1 cellular context compared by ENCODE assay signal in the genomic region with DNA sequence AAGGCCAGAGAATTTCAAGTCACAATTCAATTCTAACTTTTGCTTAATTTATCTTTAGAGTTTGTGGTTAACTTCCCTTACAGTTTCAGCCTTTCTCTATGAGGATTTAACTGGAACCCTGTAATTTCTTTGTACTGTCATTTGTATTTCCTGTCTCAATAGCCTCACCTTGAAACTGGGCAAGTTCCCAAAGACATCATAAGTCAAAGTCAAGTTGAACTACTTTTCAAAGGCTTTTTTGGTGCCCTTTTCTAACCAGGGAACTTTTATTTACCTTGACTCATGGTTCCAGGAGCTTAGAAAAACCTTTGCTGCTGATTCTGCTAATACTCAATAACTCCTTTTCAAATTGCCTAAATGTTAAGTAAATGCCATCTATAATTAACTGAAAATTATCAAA.
TF ChIP-seq lines count a peak whose summit lies in the region.

No MANE protein-coding gene starts in this region.

TF ChIP-seq in HepG2, 621 proteins besides CTCF, POLR2A, EP300 and RAD21 (continued from another document and continues in another):
- no peak for TF ChIP-seq ZBTB21 (CRISPR knock-in tag; IDR thresholded peaks at IDR 0.05)
- TF ChIP-seq KAT2B (IDR thresholded peaks at IDR 0.05; ENCODE audit: borderline replicate concordance, low read depth, low read length): no peak
- TF ChIP-seq ZNF737 (CRISPR knock-in tag; IDR thresholded peaks at IDR 0.05; ENCODE audit: borderline replicate concordance): no peak
- no peak for TF ChIP-seq SUZ12 (IDR thresholded peaks at IDR 0.05; ENCODE audit: low read depth, low read length)
- TF ChIP-seq MAF1 (CRISPR knock-in tag; IDR thresholded peaks at IDR 0.05; ENCODE audit: borderline replicate concordance): no peak
- no peak for TF ChIP-seq ELF4 (CRISPR knock-in tag; IDR thresholded peaks at IDR 0.05; ENCODE audit: borderline replicate concordance)
- TF ChIP-seq ZNF382 (CRISPR knock-in tag; IDR thresholded peaks at IDR 0.05; ENCODE audit: borderline replicate concordance): no peak
- TF ChIP-seq CC2D1A (CRISPR knock-in tag; IDR thresholded peaks at IDR 0.05): no peak
- no peak for TF ChIP-seq FIP1L1 (IDR thresholded peaks at IDR 0.05; ENCODE audit: borderline replicate concordance, insufficient read depth, low read depth, low read length)
- no peak for TF ChIP-seq ZNF790 (CRISPR knock-in tag; IDR thresholded peaks at IDR 0.05; ENCODE audit: borderline replicate concordance)
- TF ChIP-seq, protein P1, sequence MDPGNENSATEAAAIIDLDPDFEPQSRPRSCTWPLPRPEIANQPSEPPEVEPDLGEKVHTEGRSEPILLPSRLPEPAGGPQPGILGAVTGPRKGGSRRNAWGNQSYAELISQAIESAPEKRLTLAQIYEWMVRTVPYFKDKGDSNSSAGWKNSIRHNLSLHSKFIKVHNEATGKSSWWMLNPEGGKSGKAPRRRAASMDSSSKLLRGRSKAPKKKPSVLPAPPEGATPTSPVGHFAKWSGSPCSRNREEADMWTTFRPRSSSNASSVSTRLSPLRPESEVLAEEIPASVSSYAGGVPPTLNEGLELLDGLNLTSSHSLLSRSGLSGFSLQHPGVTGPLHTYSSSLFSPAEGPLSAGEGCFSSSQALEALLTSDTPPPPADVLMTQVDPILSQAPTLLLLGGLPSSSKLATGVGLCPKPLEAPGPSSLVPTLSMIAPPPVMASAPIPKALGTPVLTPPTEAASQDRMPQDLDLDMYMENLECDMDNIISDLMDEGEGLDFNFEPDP (CRISPR knock-in tag; conservative IDR thresholded peaks at IDR 0.05): no peak
- no peak for TF ChIP-seq SCMH1 (CRISPR knock-in tag; IDR thresholded peaks at IDR 0.05; ENCODE audit: borderline replicate concordance)
- no peak for TF ChIP-seq SOX13 (IDR thresholded peaks at IDR 0.05)
- TF ChIP-seq SOX13 (CRISPR knock-in tag; conservative IDR thresholded peaks at IDR 0.05 in 1 of 2, IDR thresholded peaks at IDR 0.05 in 1 of 2): peak in 1 of 2 experiments; percentile 87; a peak in 2 of 4 replicates
- TF ChIP-seq, protein P2, sequence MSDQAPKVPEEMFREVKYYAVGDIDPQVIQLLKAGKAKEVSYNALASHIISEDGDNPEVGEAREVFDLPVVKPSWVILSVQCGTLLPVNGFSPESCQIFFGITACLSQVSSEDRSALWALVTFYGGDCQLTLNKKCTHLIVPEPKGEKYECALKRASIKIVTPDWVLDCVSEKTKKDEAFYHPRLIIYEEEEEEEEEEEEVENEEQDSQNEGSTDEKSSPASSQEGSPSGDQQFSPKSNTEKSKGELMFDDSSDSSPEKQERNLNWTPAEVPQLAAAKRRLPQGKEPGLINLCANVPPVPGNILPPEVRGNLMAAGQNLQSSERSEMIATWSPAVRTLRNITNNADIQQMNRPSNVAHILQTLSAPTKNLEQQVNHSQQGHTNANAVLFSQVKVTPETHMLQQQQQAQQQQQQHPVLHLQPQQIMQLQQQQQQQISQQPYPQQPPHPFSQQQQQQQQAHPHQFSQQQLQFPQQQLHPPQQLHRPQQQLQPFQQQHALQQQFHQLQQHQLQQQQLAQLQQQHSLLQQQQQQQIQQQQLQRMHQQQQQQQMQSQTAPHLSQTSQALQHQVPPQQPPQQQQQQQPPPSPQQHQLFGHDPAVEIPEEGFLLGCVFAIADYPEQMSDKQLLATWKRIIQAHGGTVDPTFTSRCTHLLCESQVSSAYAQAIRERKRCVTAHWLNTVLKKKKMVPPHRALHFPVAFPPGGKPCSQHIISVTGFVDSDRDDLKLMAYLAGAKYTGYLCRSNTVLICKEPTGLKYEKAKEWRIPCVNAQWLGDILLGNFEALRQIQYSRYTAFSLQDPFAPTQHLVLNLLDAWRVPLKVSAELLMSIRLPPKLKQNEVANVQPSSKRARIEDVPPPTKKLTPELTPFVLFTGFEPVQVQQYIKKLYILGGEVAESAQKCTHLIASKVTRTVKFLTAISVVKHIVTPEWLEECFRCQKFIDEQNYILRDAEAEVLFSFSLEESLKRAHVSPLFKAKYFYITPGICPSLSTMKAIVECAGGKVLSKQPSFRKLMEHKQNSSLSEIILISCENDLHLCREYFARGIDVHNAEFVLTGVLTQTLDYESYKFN (CRISPR knock-in tag; conservative IDR thresholded peaks at IDR 0.05): peak; percentile 63
- no peak for TF ChIP-seq ZNF589 (CRISPR knock-in tag; conservative IDR thresholded peaks at IDR 0.05)
- TF ChIP-seq LCORL (IDR thresholded peaks at IDR 0.05): no peak
- no peak for TF ChIP-seq LCORL (CRISPR knock-in tag; IDR thresholded peaks at IDR 0.05)
- no peak for TF ChIP-seq RFX5 (IDR thresholded peaks at IDR 0.05; ENCODE audit: low read depth, low read length)
- TF ChIP-seq FOSL1 (CRISPR knock-in tag; IDR thresholded peaks at IDR 0.05; ENCODE audit: borderline replicate concordance): peak; percentile 80
- no peak for TF ChIP-seq ATAD3A (CRISPR knock-in tag; IDR thresholded peaks at IDR 0.05)
- TF ChIP-seq ZNF510 (CRISPR knock-in tag; IDR thresholded peaks at IDR 0.05; ENCODE audit: low read depth): no peak
- TF ChIP-seq ZNF317 (CRISPR knock-in tag; IDR thresholded peaks at IDR 0.05): no peak
- no peak for TF ChIP-seq ZFX (CRISPR knock-in tag; IDR thresholded peaks at IDR 0.05; ENCODE audit: low read depth)
- TF ChIP-seq IRF1 (CRISPR knock-in tag; IDR thresholded peaks at IDR 0.05; ENCODE audit: low read depth): no peak
- TF ChIP-seq RFXAP (CRISPR knock-in tag; IDR thresholded peaks at IDR 0.05; ENCODE audit: borderline replicate concordance): no peak
- TF ChIP-seq MTF1 (CRISPR knock-in tag; IDR thresholded peaks at IDR 0.05): no peak
- TF ChIP-seq, protein P3, sequence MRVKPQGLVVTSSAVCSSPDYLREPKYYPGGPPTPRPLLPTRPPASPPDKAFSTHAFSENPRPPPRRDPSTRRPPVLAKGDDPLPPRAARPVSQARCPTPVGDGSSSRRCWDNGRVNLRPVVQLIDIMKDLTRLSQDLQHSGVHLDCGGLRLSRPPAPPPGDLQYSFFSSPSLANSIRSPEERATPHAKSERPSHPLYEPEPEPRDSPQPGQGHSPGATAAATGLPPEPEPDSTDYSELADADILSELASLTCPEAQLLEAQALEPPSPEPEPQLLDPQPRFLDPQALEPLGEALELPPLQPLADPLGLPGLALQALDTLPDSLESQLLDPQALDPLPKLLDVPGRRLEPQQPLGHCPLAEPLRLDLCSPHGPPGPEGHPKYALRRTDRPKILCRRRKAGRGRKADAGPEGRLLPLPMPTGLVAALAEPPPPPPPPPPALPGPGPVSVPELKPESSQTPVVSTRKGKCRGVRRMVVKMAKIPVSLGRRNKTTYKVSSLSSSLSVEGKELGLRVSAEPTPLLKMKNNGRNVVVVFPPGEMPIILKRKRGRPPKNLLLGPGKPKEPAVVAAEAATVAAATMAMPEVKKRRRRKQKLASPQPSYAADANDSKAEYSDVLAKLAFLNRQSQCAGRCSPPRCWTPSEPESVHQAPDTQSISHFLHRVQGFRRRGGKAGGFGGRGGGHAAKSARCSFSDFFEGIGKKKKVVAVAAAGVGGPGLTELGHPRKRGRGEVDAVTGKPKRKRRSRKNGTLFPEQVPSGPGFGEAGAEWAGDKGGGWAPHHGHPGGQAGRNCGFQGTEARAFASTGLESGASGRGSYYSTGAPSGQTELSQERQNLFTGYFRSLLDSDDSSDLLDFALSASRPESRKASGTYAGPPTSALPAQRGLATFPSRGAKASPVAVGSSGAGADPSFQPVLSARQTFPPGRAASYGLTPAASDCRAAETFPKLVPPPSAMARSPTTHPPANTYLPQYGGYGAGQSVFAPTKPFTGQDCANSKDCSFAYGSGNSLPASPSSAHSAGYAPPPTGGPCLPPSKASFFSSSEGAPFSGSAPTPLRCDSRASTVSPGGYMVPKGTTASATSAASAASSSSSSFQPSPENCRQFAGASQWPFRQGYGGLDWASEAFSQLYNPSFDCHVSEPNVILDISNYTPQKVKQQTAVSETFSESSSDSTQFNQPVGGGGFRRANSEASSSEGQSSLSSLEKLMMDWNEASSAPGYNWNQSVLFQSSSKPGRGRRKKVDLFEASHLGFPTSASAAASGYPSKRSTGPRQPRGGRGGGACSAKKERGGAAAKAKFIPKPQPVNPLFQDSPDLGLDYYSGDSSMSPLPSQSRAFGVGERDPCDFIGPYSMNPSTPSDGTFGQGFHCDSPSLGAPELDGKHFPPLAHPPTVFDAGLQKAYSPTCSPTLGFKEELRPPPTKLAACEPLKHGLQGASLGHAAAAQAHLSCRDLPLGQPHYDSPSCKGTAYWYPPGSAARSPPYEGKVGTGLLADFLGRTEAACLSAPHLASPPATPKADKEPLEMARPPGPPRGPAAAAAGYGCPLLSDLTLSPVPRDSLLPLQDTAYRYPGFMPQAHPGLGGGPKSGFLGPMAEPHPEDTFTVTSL (CRISPR knock-in tag; IDR thresholded peaks at IDR 0.05; ENCODE audit: borderline replicate concordance): peak; percentile 89; the same call in 1 of the 2 replicates
- TF ChIP-seq ZSCAN21 (CRISPR knock-in tag; IDR thresholded peaks at IDR 0.05; ENCODE audit: borderline replicate concordance): no peak
- TF ChIP-seq REL (CRISPR knock-in tag; conservative IDR thresholded peaks at IDR 0.05): no peak
- no peak for TF ChIP-seq ZNF619 (CRISPR knock-in tag; IDR thresholded peaks at IDR 0.05)
- TF ChIP-seq FOXP1 (IDR thresholded peaks at IDR 0.05): no peak
- TF ChIP-seq FOXP1 (CRISPR knock-in tag; IDR thresholded peaks at IDR 0.05): peak; percentile 59; the same call in 1 of the 2 replicates
- TF ChIP-seq RBAK (CRISPR knock-in tag; IDR thresholded peaks at IDR 0.05): no peak
- no peak for TF ChIP-seq PRDM15 (CRISPR knock-in tag; IDR thresholded peaks at IDR 0.05)
- peak; percentile 83 for TF ChIP-seq SAP130 (CRISPR knock-in tag; IDR thresholded peaks at IDR 0.05; ENCODE audit: low read depth)
- no peak for TF ChIP-seq GPN1 (CRISPR knock-in tag; IDR thresholded peaks at IDR 0.05; ENCODE audit: borderline replicate concordance)
- TF ChIP-seq ZNF652 (CRISPR knock-in tag; IDR thresholded peaks at IDR 0.05; ENCODE audit: borderline replicate concordance, low read depth): no peak; the same call in 1 of the 2 replicates
- TF ChIP-seq ZNF780A (CRISPR knock-in tag; IDR thresholded peaks at IDR 0.05): no peak
- TF ChIP-seq KAT7 (CRISPR knock-in tag; IDR thresholded peaks at IDR 0.05; ENCODE audit: borderline replicate concordance): no peak
- TF ChIP-seq CAMTA2 (CRISPR knock-in tag; IDR thresholded peaks at IDR 0.05; ENCODE audit: borderline replicate concordance): no peak
- TF ChIP-seq ISX (CRISPR knock-in tag; conservative IDR thresholded peaks at IDR 0.05): no peak
- no peak for TF ChIP-seq NR3C1 (CRISPR knock-in tag; IDR thresholded peaks at IDR 0.05)
- TF ChIP-seq PHF8 (CRISPR knock-in tag; IDR thresholded peaks at IDR 0.05): no peak
- TF ChIP-seq ZNF678 (CRISPR knock-in tag; IDR thresholded peaks at IDR 0.05): no peak
- no peak for TF ChIP-seq TAF15 (IDR thresholded peaks at IDR 0.05; ENCODE audit: low read depth, low read length, poor library complexity, severe bottlenecking)
- TF ChIP-seq PBX2 (CRISPR knock-in tag; IDR thresholded peaks at IDR 0.05): no peak
- TF ChIP-seq, protein P4, sequence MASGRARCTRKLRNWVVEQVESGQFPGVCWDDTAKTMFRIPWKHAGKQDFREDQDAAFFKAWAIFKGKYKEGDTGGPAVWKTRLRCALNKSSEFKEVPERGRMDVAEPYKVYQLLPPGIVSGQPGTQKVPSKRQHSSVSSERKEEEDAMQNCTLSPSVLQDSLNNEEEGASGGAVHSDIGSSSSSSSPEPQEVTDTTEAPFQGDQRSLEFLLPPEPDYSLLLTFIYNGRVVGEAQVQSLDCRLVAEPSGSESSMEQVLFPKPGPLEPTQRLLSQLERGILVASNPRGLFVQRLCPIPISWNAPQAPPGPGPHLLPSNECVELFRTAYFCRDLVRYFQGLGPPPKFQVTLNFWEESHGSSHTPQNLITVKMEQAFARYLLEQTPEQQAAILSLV (CRISPR knock-in tag; IDR thresholded peaks at IDR 0.05; ENCODE audit: borderline replicate concordance): no peak
